ENCODE assay signal across 21 cellular contexts in the genomic region with DNA sequence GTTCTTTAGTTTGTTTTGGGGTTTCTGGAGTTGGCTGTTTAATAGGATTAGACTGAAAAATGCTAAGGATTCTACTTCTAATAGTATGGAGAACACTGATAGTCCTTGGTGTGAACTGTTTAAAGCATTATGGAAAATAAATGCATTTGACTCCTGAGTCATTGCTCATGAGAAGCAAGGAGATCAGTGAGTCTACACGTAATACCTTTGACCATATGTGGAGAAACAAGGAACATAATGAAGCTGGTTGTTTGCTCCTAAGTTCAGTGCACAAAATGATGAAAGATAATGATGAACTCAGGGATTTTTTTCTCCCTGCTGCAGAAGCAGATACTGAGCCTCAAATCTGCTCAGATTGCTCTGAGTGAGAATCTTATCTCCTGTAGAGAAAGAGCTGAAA.
"Had no signal": no experiment of that assay in that cellular context is flagged by ENCODE, and none has a peak within 500 bp of the region (broad histone marks: within the 10 kb centered on the region; RNA-seq: fewer than 3 reads in every experiment).

No MANE protein-coding gene starts in this region.

- H3K27me3 Mint-ChIP-seq: naive thymus-derived CD4-positive, alpha-beta T cell; type B pancreatic cell had no signal

- ATAC-seq: foreskin keratinocyte; naive thymus-derived CD4-positive, alpha-beta T cell; sciatic nerve; stimulated activated effector memory CD8-positive, alpha-beta T cell treated with anti-CD3 and anti-CD28 coated beads, Interleukin-12 subunit alpha, Interleukin-12 subunit beta, amount 100 ng/mL, for 72 hours; stimulated activated naive CD8-positive, alpha-beta T cell treated with anti-CD3 and anti-CD28 coated beads, Interleukin-15, Interleukin-2, amounts not matched to agents 100 U/mL and 50 U/mL, for 24 hours had no signal

- H3K9me3 ChIP-seq: suprapubic skin, thyroid gland had no signal

- H3K4me1 ChIP-seq: foreskin keratinocyte, suprapubic skin, thyroid gland had no signal

- H3K27me3 ChIP-seq: foreskin keratinocyte, hepatocyte, suprapubic skin, thyroid gland had no signal

- H3K27ac Mint-ChIP-seq: endodermal cell; naive thymus-derived CD4-positive, alpha-beta T cell; nephron progenitor cell; stimulated activated effector memory CD8-positive, alpha-beta T cell treated with anti-CD3 and anti-CD28 coated beads, Interleukin-12 subunit alpha, Interleukin-12 subunit beta, amount 100 ng/mL, for 72 hours; type B pancreatic cell had no signal

- H3K4me1 Mint-ChIP-seq: naive thymus-derived CD4-positive, alpha-beta T cell; stimulated activated effector memory CD8-positive, alpha-beta T cell treated with anti-CD3 and anti-CD28 coated beads, Interleukin-12 subunit alpha, Interleukin-12 subunit beta, amount 100 ng/mL, for 72 hours had no signal

- H3K9me3 Mint-ChIP-seq: endodermal cell, type B pancreatic cell had no signal

- H3K4me2 ChIP-seq: hepatocyte had no signal

- H3K4me3 ChIP-seq: coronary artery, hepatocyte, skin epidermis, suprapubic skin, thyroid gland had no signal

- H3K4me3 Mint-ChIP-seq: endodermal cell; naive thymus-derived CD4-positive, alpha-beta T cell; nephron progenitor cell; stimulated activated effector memory CD8-positive, alpha-beta T cell treated with anti-CD3 and anti-CD28 coated beads, Interleukin-12 subunit alpha, Interleukin-12 subunit beta, amount 100 ng/mL, for 72 hours; type B pancreatic cell had no signal

- H3K36me3 Mint-ChIP-seq: stimulated activated effector memory CD8-positive, alpha-beta T cell treated with anti-CD3 and anti-CD28 coated beads, Interleukin-12 subunit alpha, Interleukin-12 subunit beta, amount 100 ng/mL, for 72 hours; type B pancreatic cell had no signal

- H3K36me3 ChIP-seq: suprapubic skin, thyroid gland had no signal

- H3K27ac ChIP-seq: coronary artery, foreskin keratinocyte, hepatocyte, skin epidermis, suprapubic skin, thyroid gland had no signal

- H3K79me2 ChIP-seq: hepatocyte had no signal

- H2AFZ ChIP-seq: hepatocyte had no signal

- DNase-seq: effector CD4-positive, alpha-beta T cell; erythroblast; foreskin keratinocyte; head of caudate nucleus; kidney glomerular epithelial cell; naive thymus-derived CD4-positive, alpha-beta T cell; nephron progenitor cell; posterior cingulate gyrus; stimulated activated CD4-positive, alpha-beta T cell treated with anti-CD3 and anti-CD28 coated beads, Interleukin-12 subunit alpha, Interleukin-12 subunit beta, amount 100 ng/mL, for 4 hours; stimulated activated CD4-positive, alpha-beta T cell treated with anti-CD3 and anti-CD28 coated beads, Interleukin-4, amount 100 ng/mL, for 1 hour; stimulated activated CD8-positive, alpha-beta memory T cell treated with anti-CD3 and anti-CD28 coated beads, Interleukin-4, amount 100 ng/mL, for 48 hours; stimulated activated naive CD8-positive, alpha-beta T cell treated with anti-CD3 and anti-CD28 coated beads, Interleukin-15, Interleukin-2, amounts not matched to agents 100 U/mL and 50 U/mL, for 24 hours; thyroid gland had no signal
